Comparison of ENCODE assay signal across 8 cellular contexts in the genomic region with DNA sequence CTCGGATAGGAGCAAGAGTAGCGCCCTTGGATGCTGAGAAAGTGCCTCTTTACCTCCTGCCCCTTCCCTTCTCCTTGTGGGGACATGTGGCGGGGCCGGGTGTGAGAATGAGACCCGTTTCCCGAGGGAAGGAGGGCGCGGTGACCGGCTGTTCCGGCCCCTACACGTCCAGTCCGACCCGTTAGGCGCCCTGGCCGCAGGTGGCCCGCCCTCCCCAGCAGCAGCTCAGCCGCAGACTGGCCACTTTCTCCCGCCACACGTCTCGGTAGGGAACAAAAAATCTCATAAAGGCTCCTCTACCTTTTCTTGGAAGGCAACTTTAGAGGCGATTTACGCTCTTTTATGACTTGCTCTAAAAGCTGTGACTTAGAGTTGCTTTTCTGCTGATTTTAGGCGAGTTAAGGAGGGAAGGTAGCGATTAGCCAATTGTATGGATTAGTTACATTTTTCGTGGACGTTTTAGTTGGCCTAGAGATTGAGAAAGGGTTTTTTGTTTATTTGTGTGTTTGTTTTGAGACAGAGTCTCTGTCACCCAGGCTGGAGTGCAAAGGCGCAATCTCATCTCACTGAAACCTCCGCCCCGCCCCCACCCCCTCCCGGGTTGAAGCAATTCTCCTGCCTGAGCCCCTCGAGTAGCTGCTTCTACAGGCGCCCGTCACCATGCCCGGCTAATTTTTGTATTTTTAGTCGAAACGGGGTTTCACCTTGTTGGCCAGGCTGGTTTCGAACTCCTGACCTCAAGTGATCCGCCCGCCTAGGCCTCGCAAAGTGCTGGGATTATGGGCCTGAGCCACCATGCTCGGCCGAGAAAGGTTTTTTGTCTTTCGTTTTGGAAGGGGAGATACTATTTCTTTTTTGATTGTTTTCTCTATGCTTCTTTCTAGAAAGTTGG. TPM values are rescaled to one million over a fixed set of nuclear protein-coding genes. Genes with fewer than 3 reads are reported as not detected.
DNase-seq lines count a peak whose midpoint lies in the region; ATAC-seq, FAIRE-seq and TF ChIP-seq lines count a peak whose summit lies in the region.

No MANE protein-coding gene starts in this region.

- WGBS in gastroesophageal sphincter (ENCODE audit: low coverage in 1 of 2), 2 donors: 77 to 91% methylated on average over 13 to 18 of the region's 43 CpGs

- BruUV-seq in endothelial cell of umbilical vein (replicated peaks; lab: Mats Ljungman, UMichigan): no TSS peak

- H3K9ac ChIP-seq in KMS-11: peak overlapping the region; percentile 98
- H3K9ac ChIP-seq in endothelial cell of umbilical vein (replicated peaks; ENCODE audit: extremely low read depth, insufficient read depth, low read length): no peak overlapping the region

- H3K27me3 Mint-ChIP-seq in CD8-positive, alpha-beta memory T cell: peaks cover 5 to 37% of the 10 kb centered on the region in 2 donors
- H3K27me3 Mint-ChIP-seq in nephron (ENCODE audit: low read depth): peaks cover 24% of the 10 kb centered on the region

- H4K20me1 ChIP-seq in KMS-11 (ENCODE audit: insufficient read depth) (no peaks in the 10 kb centered on the region), endothelial cell of umbilical vein (replicated peaks; ENCODE audit: control insufficient read depth, extremely low read depth, insufficient read depth, low read length) (no peaks in the 10 kb centered on the region)

- H3K4me3 ChIP-seq in CD8-positive, alpha-beta memory T cell (ENCODE audit: low read length): no peak overlapping the region
- H3K4me3 ChIP-seq in KMS-11 (IDR thresholded peaks at IDR 0.05; ENCODE audit: insufficient read depth, low read depth, low read length): no peak overlapping the region
- no peak overlapping the region for H3K4me3 ChIP-seq in endothelial cell of umbilical vein (replicated peaks in 1 of 3; ENCODE audit: insufficient read depth in 1 of 3, low read depth in 1 of 3, low read length in 3 of 3)
- peak overlapping the region in 1 of 2 donors; percentile 68 for H3K4me3 ChIP-seq in gastroesophageal sphincter

- H3K4me1 Mint-ChIP-seq in CD8-positive, alpha-beta memory T cell: peaks cover 0 to 8% (median 2%) of the 10 kb centered on the region in 3 donors
- peaks cover 39% of the 10 kb centered on the region for H3K4me1 Mint-ChIP-seq in nephron

- no peaks in the 10 kb centered on the region for H3K4me1 ChIP-seq in CD8-positive, alpha-beta memory T cell (ENCODE audit: insufficient read depth, low read length)
- H3K4me1 ChIP-seq in KMS-11 (ENCODE audit: low read depth, poor library complexity, severe bottlenecking): no peaks in the 10 kb centered on the region
- H3K4me1 ChIP-seq in endothelial cell of umbilical vein (ENCODE audit: control insufficient read depth, extremely low read depth, insufficient read depth, low read length): no peaks in the 10 kb centered on the region
- H3K4me1 ChIP-seq in gastroesophageal sphincter: peaks cover 0 to 17% (median 0%) of the 10 kb centered on the region in 3 donors

- no peaks in the 10 kb centered on the region for H3K79me2 ChIP-seq in KMS-11 (ENCODE audit: insufficient read depth, low read depth)
- H3K79me2 ChIP-seq in endothelial cell of umbilical vein (ENCODE audit: control insufficient read depth, insufficient read depth, low read length): no peaks in the 10 kb centered on the region

- POLR2A ChIA-PET in CD8-positive, alpha-beta memory T cell (lab: Charles Lee): no interaction called here
- POLR2A ChIA-PET in endothelial cell of umbilical vein (lab: Charles Lee): no interaction called here

- dilution Hi-C loops in endothelial cell of umbilical vein (cut with MboI; ENCODE audit: extremely low pct_ligation_motif_present, low sequenced_read_pairs): no loop called here

- H3K36me3 ChIP-seq in CD8-positive, alpha-beta memory T cell (ENCODE audit: insufficient read depth, low read length): no peaks in the 10 kb centered on the region
- H3K36me3 ChIP-seq in KMS-11 (ENCODE audit: insufficient read depth) (no peaks in the 10 kb centered on the region), endothelial cell of umbilical vein (ENCODE audit: control insufficient read depth in 2 of 2, extremely low read depth in 1 of 2, insufficient read depth in 2 of 2, low read length in 2 of 2) (no peaks in the 10 kb centered on the region), gastroesophageal sphincter (no peaks in the 10 kb centered on the region)

- H3K36me3 Mint-ChIP-seq in CD8-positive, alpha-beta memory T cell: peaks cover 0 to 1% (median 0%) of the 10 kb centered on the region in 3 donors
- H3K36me3 Mint-ChIP-seq in nephron (ENCODE audit: low read depth): no peaks in the 10 kb centered on the region

- no peak for TF ChIP-seq EP300 in gastroesophageal sphincter (IDR thresholded peaks at IDR 0.05)

- no peak overlapping the region for H3K27ac Mint-ChIP-seq in CD8-positive, alpha-beta memory T cell
- peak overlapping the region; percentile 50 to 87 (median 50) for H3K27ac Mint-ChIP-seq in nephron

- H3K27me3 ChIP-seq in CD8-positive, alpha-beta memory T cell (ENCODE audit: insufficient read depth, low read length, poor library complexity, severe bottlenecking): no peaks in the 10 kb centered on the region
- H3K27me3 ChIP-seq in KMS-11 (ENCODE audit: insufficient read depth, low read depth) (no peaks in the 10 kb centered on the region), endothelial cell of umbilical vein (ENCODE audit: control insufficient read depth in 2 of 2, insufficient read depth in 2 of 2, low read length in 2 of 2) (peaks cover 7 to 9% of the 10 kb centered on the region in 2 experiments), gastroesophageal sphincter (no peaks in the 10 kb centered on the region)

- H3K9me3 ChIP-seq in CD8-positive, alpha-beta memory T cell (ENCODE audit: low read length): no peaks in the 10 kb centered on the region
- no peaks in the 10 kb centered on the region for H3K9me3 ChIP-seq in endothelial cell of umbilical vein (replicated peaks; ENCODE audit: control insufficient read depth, insufficient read depth, low read length)
- H3K9me3 ChIP-seq in gastroesophageal sphincter: no peaks in the 10 kb centered on the region

- intact Hi-C loops in endothelial cell of umbilical vein (cut with micrococcal nuclease): loop anchor here (10.0 kb wide), 1 partner anchor 1051 kb away; the partner anchor contains the start of gene ARRDC4
- intact Hi-C loops in head of caudate nucleus (cut with DNase I): no loop called here

- no peak for TF ChIP-seq POLR2A in endothelial cell of umbilical vein (IDR thresholded peaks at IDR 0.05; ENCODE audit: low read depth, low read length)
- TF ChIP-seq POLR2A in gastroesophageal sphincter (IDR thresholded peaks at IDR 0.05): no peak

- H3K9me3 Mint-ChIP-seq in CD8-positive, alpha-beta memory T cell: peaks cover 0 to 2% (median 0%) of the 10 kb centered on the region in 5 donors
- no peaks in the 10 kb centered on the region for H3K9me3 Mint-ChIP-seq in nephron

- H3K4me3 Mint-ChIP-seq in CD8-positive, alpha-beta memory T cell: peak overlapping the region in 5 of 7 donors; percentile 8 to 66 (median 45)
- H3K4me3 Mint-ChIP-seq in nephron: peak overlapping the region; percentile 52 to 69 (median 65)

- no peak overlapping the region for H3K27ac ChIP-seq in CD8-positive, alpha-beta memory T cell (ENCODE audit: low read depth, low read length)
- H3K27ac ChIP-seq in KMS-11: peak overlapping the region; percentile 97
- no peak overlapping the region for H3K27ac ChIP-seq in endothelial cell of umbilical vein (ENCODE audit: insufficient read depth, low read depth, low read length)
- peak overlapping the region in 2 of 4 donors; percentile 6 to 75 for H3K27ac ChIP-seq in gastroesophageal sphincter

- H2AFZ ChIP-seq in KMS-11 (ENCODE audit: low read depth): peak overlapping the region; percentile 99
- no peak overlapping the region for H2AFZ ChIP-seq in endothelial cell of umbilical vein (ENCODE audit: low read depth, low read length)

- CTCF ChIA-PET in CD8-positive, alpha-beta memory T cell (lab: Charles Lee): no interaction called here
- CTCF ChIA-PET in endothelial cell of umbilical vein (lab: Charles Lee): no interaction called here

- no peaks in the 10 kb centered on the region for H3K9me1 ChIP-seq in endothelial cell of umbilical vein (replicated peaks; ENCODE audit: control insufficient read depth, extremely low read depth, insufficient read depth, low read length)

- peak overlapping the region; percentile 63 for H3K4me2 ChIP-seq in KMS-11
- peak overlapping the region; percentile 74 for H3K4me2 ChIP-seq in endothelial cell of umbilical vein (ENCODE audit: insufficient read depth, low read length)

- FAIRE-seq in endothelial cell of umbilical vein (lab: Jason Lieb, UNC): no peak

- no peak for ATAC-seq in HG03108 (IDR thresholded peaks at IDR 0.05; ENCODE audit: unreplicated experiment)
- no peak for ATAC-seq in HG02571 (IDR thresholded peaks at IDR 0.05; ENCODE audit: unreplicated experiment)
- ATAC-seq in gastroesophageal sphincter: no peak

- TF ChIP-seq CTCF in KMS-11 (conservative IDR thresholded peaks at IDR 0.05; ENCODE audit: low read depth, low read length) (no peak), endothelial cell of umbilical vein (IDR thresholded peaks at IDR 0.05; ENCODE audit: extremely low read depth in 1 of 2, insufficient read depth in 1 of 2, low read depth in 1 of 2, low read length in 2 of 2) (no peak), nephron (IDR thresholded peaks at IDR 0.05; ENCODE audit: unreplicated experiment in 3 of 3) (no peak), gastroesophageal sphincter (IDR thresholded peaks at IDR 0.05) (no peak)

- no peak for DNase-seq in CD8-positive, alpha-beta memory T cell
- no peak for DNase-seq in endothelial cell of umbilical vein (ENCODE audit: low read depth, low spot score)
- no peak for DNase-seq in head of caudate nucleus

TF ChIP-seq in endothelial cell of umbilical vein, 7 proteins besides CTCF, POLR2A, EP300 and RAD21:
- TF ChIP-seq POLR2AphosphoS5 (IDR thresholded peaks at IDR 0.05; ENCODE audit: insufficient read depth, low read depth, low read length): no peak

RNA-seq across cellular contexts. Expression of gene PGPEP1L, which starts 8.3 kb away (rescaled TPM):
- not detected for total RNA-seq in CD8-positive, alpha-beta memory T cell
- not detected for polyA plus RNA-seq in CD8-positive, alpha-beta memory T cell
- total RNA-seq in endothelial cell of umbilical vein: not detected in 2 replicates
- not detected in 2 replicates for polyA plus RNA-seq in endothelial cell of umbilical vein
- not detected in 2 replicates for polyA plus RNA-seq in endothelial cell of umbilical vein (2011; cell fraction: cytosol; rRNA removed)
- polyA plus RNA-seq in endothelial cell of umbilical vein (2011; cell fraction: nucleus; rRNA removed): not detected in 2 replicates
- not detected in 2 replicates for polyA plus RNA-seq in endothelial cell of umbilical vein (2012)
- not detected in 2 replicates for polyA minus RNA-seq in endothelial cell of umbilical vein
- not detected for polyA minus RNA-seq in endothelial cell of umbilical vein (2011; cell fraction: cytosol; rRNA and poly(A)+ RNA removed)
- not detected in 2 replicates for polyA minus RNA-seq in endothelial cell of umbilical vein (2011; cell fraction: nucleus; rRNA and poly(A)+ RNA removed)
- total RNA-seq in gastroesophageal sphincter: not detected

Comparison
In these comparisons a context has a peak if more than half of its experiments do, and no peak if none do; other contexts are left out.
1. H3K27ac Mint-ChIP-seq: peak in nephron (3 of 3); none in CD8-positive, alpha-beta memory T cell (0 of 8).